In the genomic region with DNA sequence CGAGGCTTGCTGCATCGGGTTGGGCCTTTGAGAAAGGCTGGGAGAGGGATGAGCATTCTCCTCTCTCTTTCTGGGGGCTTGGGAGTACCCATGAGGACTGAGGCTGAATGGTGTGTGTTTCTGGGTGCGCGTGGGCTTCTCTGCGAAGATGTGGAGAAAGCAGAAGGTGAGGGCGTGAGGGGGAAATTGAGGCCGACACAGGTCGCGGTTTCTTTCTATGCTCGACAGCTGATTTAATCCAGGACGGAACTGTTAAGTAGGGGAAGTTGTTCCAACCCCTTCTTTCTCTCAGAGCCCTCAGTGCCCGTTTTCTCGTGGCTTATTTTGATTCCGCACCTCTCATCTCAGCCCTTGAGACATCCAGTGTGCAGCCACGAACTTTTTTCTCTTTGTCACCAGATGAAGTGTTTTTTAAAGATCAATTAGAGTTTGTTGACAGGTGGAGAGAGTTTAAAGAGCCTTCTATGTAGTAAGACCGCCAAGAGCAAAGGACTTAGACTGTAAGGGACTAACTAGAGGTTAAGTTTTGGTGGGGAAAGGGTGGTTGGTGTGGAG, we compare ENCODE assay signal across 8 cellular contexts. TPM values are rescaled to one million over a fixed set of nuclear protein-coding genes. Genes with fewer than 3 reads are reported as not detected.
A peak's percentile ranks its signal among the peaks of the same experiment; 100 is the strongest.
DNase-seq lines count a peak whose midpoint lies in the region; ATAC-seq and TF ChIP-seq lines count a peak whose summit lies in the region.

No MANE protein-coding gene starts in this region.

- TF ChIP-seq RAD21 in neural cell (conservative IDR thresholded peaks at IDR 0.05), result no peak

- H3K9me3 ChIP-seq in KOPT-K1 (ENCODE audit: insufficient read depth, low read length, poor library complexity, severe bottlenecking) (no peaks in the 10 kb centered on the region), neural cell (ENCODE audit: low read length) (no peaks in the 10 kb centered on the region)

- peak overlapping the region; percentile 84 for H3K4me3 ChIP-seq in coronary artery
- H3K4me3 ChIP-seq in neural cell (ENCODE audit: low read length), result peak overlapping the region; percentile 95

- no peaks in the 10 kb centered on the region for H3K79me2 ChIP-seq in neural cell (replicated peaks; ENCODE audit: insufficient read depth, low read length)

- H3K4me2 ChIP-seq in neural cell (ENCODE audit: low read length), result peak overlapping the region; percentile 49

- TF ChIP-seq CTCF in coronary artery (IDR thresholded peaks at IDR 0.05) (no peak), neural cell (IDR thresholded peaks at IDR 0.05; ENCODE audit: poor library complexity, severe bottlenecking) (no peak)

- H3K9ac ChIP-seq in neural cell (ENCODE audit: low read length), result peak overlapping the region; percentile 64

- DNase-seq in CD1c-positive myeloid dendritic cell (ENCODE audit: extremely low spot score) (peak; percentile 47), coronary artery (ENCODE audit: low spot score) (no peak), NOMO-1 treated with dmso at 0.1 percent for 144 hours (lab: John Stamatoyannopoulos, UW; ENCODE audit: unreplicated experiment) (no peak), AG08396 (ENCODE audit: low spot score) (no peak)

- TF ChIP-seq EP300 in neural cell (conservative IDR thresholded peaks at IDR 0.05; ENCODE audit: poor library complexity, severe bottlenecking), result no peak

- no peaks in the 10 kb centered on the region for H3F3A ChIP-seq in neural cell (ENCODE audit: insufficient read depth, low read length, poor library complexity, severe bottlenecking)

- no peak for ATAC-seq in HG03280 (IDR thresholded peaks at IDR 0.05; ENCODE audit: unreplicated experiment)
- ATAC-seq in GM19023 (IDR thresholded peaks at IDR 0.05; ENCODE audit: unreplicated experiment), result no peak

- no peaks in the 10 kb centered on the region for H3K27me3 ChIP-seq in neural cell (ENCODE audit: insufficient read depth, low read depth, low read length)

- no peaks in the 10 kb centered on the region for H4K20me1 ChIP-seq in neural cell (ENCODE audit: insufficient read depth)

- no peaks in the 10 kb centered on the region for H3K36me3 ChIP-seq in KOPT-K1 (ENCODE audit: insufficient read depth, low read length)
- H3K36me3 ChIP-seq in neural cell (ENCODE audit: insufficient read depth, low read length), result no peaks in the 10 kb centered on the region

- H3K9me2 ChIP-seq in neural cell (ENCODE audit: insufficient read depth, low read length), result no peaks in the 10 kb centered on the region

- peak overlapping the region; percentile 65 for H2AFZ ChIP-seq in neural cell (ENCODE audit: low read depth, low read length)

- H3K27ac ChIP-seq in KOPT-K1 (ENCODE audit: low read depth, low read length, poor library complexity, severe bottlenecking) (peak overlapping the region; percentile 44), coronary artery (peak overlapping the region; percentile 88 to 93), neural cell (ENCODE audit: low read length) (no peak overlapping the region)

TF ChIP-seq in neural cell, 6 proteins besides CTCF, POLR2A, EP300 and RAD21:
- TF ChIP-seq SMC3 (conservative IDR thresholded peaks at IDR 0.05; ENCODE audit: poor library complexity) (no peak), MXI1 (conservative IDR thresholded peaks at IDR 0.05; ENCODE audit: poor library complexity, severe bottlenecking) (no peak), TAF1 (IDR thresholded peaks at IDR 0.05; ENCODE audit: low read depth) (no peak), POLR2AphosphoS5 (IDR thresholded peaks at IDR 0.05) (no peak), REST (IDR thresholded peaks at IDR 0.05; ENCODE audit: borderline replicate concordance) (no peak), EZH2 (IDR thresholded peaks at IDR 0.05; ENCODE audit: borderline replicate concordance, insufficient read depth, low read length, poor library complexity, severe bottlenecking) (no peak)

RNA-seq across cellular contexts. Expression of gene STARD9, which starts 0.7 kb away (rescaled TPM):
- polyA plus RNA-seq in neural cell, result 6.4 and 7.1 TPM in 2 replicates
- 12.7 and 14.0 TPM in 2 replicates for polyA minus RNA-seq in neural cell

RNA-seq across cellular contexts. Expression of gene HAUS2, which starts 27.5 kb away (rescaled TPM):
- polyA plus RNA-seq in neural cell, result 48.9 and 76.0 TPM in 2 replicates
- polyA minus RNA-seq in neural cell, result 55.8 and 61.9 TPM in 2 replicates

RNA-seq across cellular contexts. Expression of gene LRRC57, which starts 27.5 kb away (rescaled TPM):
- 8.4 and 11.6 TPM in 2 replicates for polyA plus RNA-seq in neural cell
- 23.1 and 26.9 TPM in 2 replicates for polyA minus RNA-seq in neural cell
